ENCODE assay signal across 21 cellular contexts in the genomic region with DNA sequence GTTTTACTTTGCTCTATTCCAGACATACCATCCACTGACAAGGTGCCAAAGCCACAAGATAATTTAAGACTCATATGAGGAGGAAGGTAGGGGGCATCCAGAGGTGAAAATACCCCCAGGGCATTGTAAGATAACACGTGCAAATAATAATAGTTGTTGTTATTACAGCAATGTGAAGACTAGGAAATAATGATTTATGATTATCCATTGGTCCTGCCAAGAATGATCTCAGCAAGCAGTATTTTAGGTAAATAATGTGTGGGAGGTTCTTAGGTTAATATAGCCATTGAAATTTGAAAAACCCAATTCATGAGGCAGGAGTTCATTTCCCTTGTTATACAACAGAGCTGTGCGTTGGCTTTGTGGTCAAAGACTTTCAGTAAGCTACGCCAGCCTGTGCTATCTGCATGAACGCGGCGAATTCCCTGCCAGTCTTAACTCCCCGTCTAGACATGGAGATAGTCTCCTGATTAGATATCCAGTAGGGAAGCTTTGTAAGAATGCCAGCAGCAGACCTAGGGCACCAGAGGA. TPM values are rescaled to one million over a fixed set of nuclear protein-coding genes. Genes with fewer than 3 reads are reported as not detected.
DNase-seq lines count a peak whose midpoint lies in the region; ATAC-seq and TF ChIP-seq lines count a peak whose summit lies in the region.
"Had no signal": no experiment of that assay in that cellular context is flagged by ENCODE, and none has a peak within 500 bp of the region (broad histone marks: within the 10 kb centered on the region; RNA-seq: fewer than 3 reads in every experiment).

No MANE protein-coding gene starts in this region.

- intact Hi-C loops in right cardiac atrium (cut with DNase I), result no loop called here

- H3K4me3 Mint-ChIP-seq in type B pancreatic cell, result peak overlapping the region; percentile 9
- H3K4me3 Mint-ChIP-seq: HFFc6 had no signal

- H3K4me1 ChIP-seq in right cardiac atrium (ENCODE audit: control insufficient read depth, insufficient read depth, low read length), result no peaks in the 10 kb centered on the region
- H3K4me1 ChIP-seq: left lung, suprapubic skin had no signal

- WGBS in right cardiac atrium, result 18% methylated on average over 7 of the region's 7 CpGs

- H3K9me3 Mint-ChIP-seq in type B pancreatic cell, result peaks cover 6% of the 10 kb centered on the region
- H3K9me3 Mint-ChIP-seq: HFFc6 had no signal

- TF ChIP-seq CTCF in HFF-Myc (IDR thresholded peaks at IDR 0.05; ENCODE audit: low read depth, low read length, missing control alignments) (no peak), type B pancreatic cell (conservative IDR thresholded peaks at IDR 0.05) (no peak), GM13977 (IDR thresholded peaks at IDR 0.05; ENCODE audit: extremely low read depth, insufficient read depth, missing control alignments) (no peak)

- H3K9me3 ChIP-seq in right cardiac atrium (ENCODE audit: control insufficient read depth, low read length), result no peaks in the 10 kb centered on the region
- H3K9me3 ChIP-seq: left lung, suprapubic skin had no signal

- H3K4me1 Mint-ChIP-seq in type B pancreatic cell (ENCODE audit: unreplicated experiment), result peaks cover 21% of the 10 kb centered on the region

- no peak for ATAC-seq in right cardiac atrium
- ATAC-seq: left lung had no signal

- in situ Hi-C loops in GM13977 (cut with MboI; ENCODE audit: low pct_unique_long_range_greater_than_20kb, low sequenced_read_pairs, unreplicated experiment), result no loop called here

- peak overlapping the region; percentile 11 for H3K27ac Mint-ChIP-seq in type B pancreatic cell
- H3K27ac Mint-ChIP-seq: HFFc6 had no signal

- H3K27ac ChIP-seq in right cardiac atrium (ENCODE audit: low read length), result no peak overlapping the region
- H3K27ac ChIP-seq: left lung, SK-N-MC, suprapubic skin had no signal

- DNase-seq in HFF-Myc (ENCODE audit: extremely low read depth, low read depth), result peak; percentile 46
- peak; percentile 2 for DNase-seq in SW480 (ENCODE audit: low spot score)
- DNase-seq in iris pigment epithelial cell (ENCODE audit: low read depth), result peak; percentile 1
- DNase-seq in type B pancreatic cell (ENCODE audit: extremely low spot score, unreplicated experiment), result no peak
- DNase-seq in right cardiac atrium, result no peak
- no peak for DNase-seq in GM13977 (ENCODE audit: low spot score)
- DNase-seq in COLO829 (ENCODE audit: low spot score), result no peak
- DNase-seq: activated effector memory CD4-positive, alpha-beta T cell treated with Interleukin-2 at 50 U/mL for 16 hours; amniotic stem cell; C1 segment of cervical spinal cord; DMS79 treated with DMSO at 0.1 percent for 48 hours; foreskin fibroblast; HFFc6; left lung; MM.1S; NCI-H2029; NCI-H524 treated with DMSO at 0.1 percent for 48 hours; stimulated activated CD4-positive, alpha-beta T cell treated with anti-CD3 and anti-CD28 coated beads, Interleukin-4, amount 100 ng/mL, for 1 hour; T-helper 9 cell had no signal

- no peaks in the 10 kb centered on the region for H3K27me3 Mint-ChIP-seq in type B pancreatic cell

- peaks cover 3% of the 10 kb centered on the region for H3K36me3 Mint-ChIP-seq in type B pancreatic cell

- no peak overlapping the region for H3K4me3 ChIP-seq in HFF-Myc (replicated peaks; ENCODE audit: low read depth, low read length)
- no peak overlapping the region for H3K4me3 ChIP-seq in right cardiac atrium (ENCODE audit: low read length)
- H3K4me3 ChIP-seq: left lung, SK-N-MC, suprapubic skin had no signal

- no peaks in the 10 kb centered on the region for H3K27me3 ChIP-seq in right cardiac atrium (ENCODE audit: control insufficient read depth, insufficient read depth)
- H3K27me3 ChIP-seq: left lung, suprapubic skin had no signal

RNA-seq across cellular contexts. Expression of gene MXRA5, which starts 47.2 kb away (rescaled TPM):
- total RNA-seq in type B pancreatic cell (ENCODE audit: low replicate concordance), result 38.3 and 109 TPM in 2 replicates
- total RNA-seq in right cardiac atrium, result 1 to 10 TPM; 3.1 to 5.5 (median 3.2) TPM
- 0.34 TPM for polyA plus RNA-seq in right cardiac atrium

Comparison
In these comparisons a context has a peak if more than half of its experiments do, and no peak if none do; other contexts are left out.
1. DNase-seq: peak in HFF-Myc (single experiment), SW480 (single experiment) and iris pigment epithelial cell (single experiment); none in type B pancreatic cell (single experiment), right cardiac atrium (0 of 3), GM13977 (single experiment) and COLO829 (single experiment).